Comparison of ENCODE assay signal across 15 cellular contexts in the genomic region with DNA sequence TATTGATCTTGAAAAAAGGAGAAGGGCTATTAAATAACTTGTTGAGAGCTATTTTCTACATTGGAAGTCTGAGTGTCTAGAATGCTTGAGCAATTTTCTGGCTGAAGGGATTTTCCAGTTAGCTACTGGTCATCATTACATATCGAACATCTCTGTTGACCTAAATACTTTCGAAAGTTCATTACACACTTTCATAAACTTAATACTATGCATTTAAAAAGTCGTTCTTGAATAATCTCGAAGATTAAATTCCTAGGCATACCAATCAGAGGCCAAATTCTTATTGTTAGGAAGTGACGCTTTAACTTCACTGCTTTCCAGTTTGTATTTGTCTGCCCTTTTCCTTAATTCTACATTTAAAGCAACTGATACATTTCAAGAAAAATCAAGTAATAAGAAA. TPM values are rescaled to one million over a fixed set of nuclear protein-coding genes. Genes with fewer than 3 reads are reported as not detected.
A peak's percentile ranks its signal among the peaks of the same experiment; 100 is the strongest.
DNase-seq lines count a peak whose midpoint lies in the region; FAIRE-seq and TF ChIP-seq lines count a peak whose summit lies in the region.
"Had no signal": no experiment of that assay in that cellular context is flagged by ENCODE, and none has a peak within 500 bp of the region (broad histone marks: within the 10 kb centered on the region; RNA-seq: fewer than 3 reads in every experiment).

No MANE protein-coding gene starts in this region.

- DNase-seq in GM12892 (ENCODE audit: insufficient read length), result no peak
- DNase-seq in astrocyte (ENCODE audit: low read depth), result no peak
- DNase-seq in spleen, result no peak
- DNase-seq in chondrocyte (ENCODE audit: low spot score), result no peak
- no peak for DNase-seq in C1 segment of cervical spinal cord (lab: John Stamatoyannopoulos, UW)
- no peak for DNase-seq in NCI-H1436 treated with DMSO at 0.1 percent for 48 hours (lab: John Stamatoyannopoulos, UW)
- DNase-seq: 8988T; AML-193; CD4-positive, alpha-beta memory T cell; DMS79; GDM1 had no signal

- no peak overlapping the region for H2AFZ ChIP-seq in astrocyte (ENCODE audit: low read depth, low read length)

- H3K4me1 Mint-ChIP-seq in astrocyte (ENCODE audit: low read depth, unreplicated experiment) (peaks cover 18% of the 10 kb centered on the region), chondrocyte (ENCODE audit: low read depth) (peaks cover 19% of the 10 kb centered on the region)

- no peaks in the 10 kb centered on the region for H3K36me3 ChIP-seq in BLaER1
- no peaks in the 10 kb centered on the region for H3K36me3 ChIP-seq in astrocyte (ENCODE audit: insufficient read depth, low read length)
- no peaks in the 10 kb centered on the region for H3K36me3 ChIP-seq in spleen

- FAIRE-seq in GM12892 (lab: Jason Lieb, UNC) (peak; percentile 17), astrocyte (lab: Jason Lieb, UNC) (peak; percentile 9)
- FAIRE-seq: H54, K562 had no signal

- no peak for TF ChIP-seq POLR2A in GM12892 (IDR thresholded peaks at IDR 0.05; ENCODE audit: low read depth, low read length)
- no peak for TF ChIP-seq POLR2A in spleen (IDR thresholded peaks at IDR 0.05)

- TF ChIP-seq CTCF in astrocyte (IDR thresholded peaks at IDR 0.05; ENCODE audit: insufficient read depth, low read depth, low read length) (no peak), spleen (IDR thresholded peaks at IDR 0.05 in 8 of 11, conservative IDR thresholded peaks at IDR 0.05 in 3 of 11) (no peak), chondrocyte (IDR thresholded peaks at IDR 0.05) (no peak)

- no peaks in the 10 kb centered on the region for H3K9me3 Mint-ChIP-seq in astrocyte (ENCODE audit: unreplicated experiment)
- H3K9me3 Mint-ChIP-seq in chondrocyte (ENCODE audit: low read depth), result peaks cover 5% of the 10 kb centered on the region

- H3K27ac Mint-ChIP-seq in astrocyte (ENCODE audit: unreplicated experiment), result no peak overlapping the region
- H3K27ac Mint-ChIP-seq in chondrocyte (ENCODE audit: unreplicated experiment), result no peak overlapping the region
- H3K27ac Mint-ChIP-seq: CD4-positive, alpha-beta memory T cell had no signal

- H3K9ac ChIP-seq in BLaER1, result no peak overlapping the region
- no peak overlapping the region for H3K9ac ChIP-seq in astrocyte (ENCODE audit: low read length)

- H3K27ac ChIP-seq in BLaER1 (peak overlapping the region; percentile 45; the same call in 1 of the 2 replicates), astrocyte (ENCODE audit: low read depth, low read length) (no peak overlapping the region), spleen (peak overlapping the region in 7 of 8 donors; percentile 23 to 84 (median 75))
- H3K27ac ChIP-seq: C4-2B had no signal

- intact Hi-C loops in spleen (cut with DNase I; ENCODE audit: low total_unique reads), result no loop called here

- H3K27me3 Mint-ChIP-seq in astrocyte (ENCODE audit: low read depth, unreplicated experiment), result no peaks in the 10 kb centered on the region
- H3K27me3 Mint-ChIP-seq in chondrocyte (ENCODE audit: low read depth), result no peaks in the 10 kb centered on the region

- 78 to 89% (median 82%) methylated on average over 5 of the region's 5 CpGs for WGBS in spleen, 5 donors

- H3K4me1 ChIP-seq in BLaER1, result peaks cover 93% of the 10 kb centered on the region
- no peaks in the 10 kb centered on the region for H3K4me1 ChIP-seq in astrocyte (ENCODE audit: insufficient read depth, low read length)
- peaks cover 20 to 97% (median 74%) of the 10 kb centered on the region in 6 donors for H3K4me1 ChIP-seq in spleen

- H3K4me2 ChIP-seq in BLaER1 (peak overlapping the region; percentile 31; the same call in 1 of the 2 replicates), astrocyte (ENCODE audit: low read length) (no peak overlapping the region)

- H3K27me3 ChIP-seq in BLaER1 (no peaks in the 10 kb centered on the region), astrocyte (ENCODE audit: insufficient read depth, low read length) (peaks cover 5% of the 10 kb centered on the region), spleen (replicated peaks in 1 of 7) (no peaks in the 10 kb centered on the region)

- H4K20me1 ChIP-seq in BLaER1 (no peaks in the 10 kb centered on the region), astrocyte (ENCODE audit: insufficient read depth, low read length) (no peaks in the 10 kb centered on the region)

- no peaks in the 10 kb centered on the region for H3K36me3 Mint-ChIP-seq in astrocyte (ENCODE audit: low read depth, unreplicated experiment)
- no peaks in the 10 kb centered on the region for H3K36me3 Mint-ChIP-seq in chondrocyte (ENCODE audit: low read depth)
- H3K36me3 Mint-ChIP-seq: CD4-positive, alpha-beta memory T cell had no signal

- H3K4me3 Mint-ChIP-seq in astrocyte (ENCODE audit: unreplicated experiment) (no peak overlapping the region), chondrocyte (ENCODE audit: unreplicated experiment) (no peak overlapping the region)

- peaks cover 7% of the 10 kb centered on the region; the same call in 1 of the 2 replicates for H3K9me3 ChIP-seq in BLaER1
- H3K9me3 ChIP-seq in astrocyte (ENCODE audit: insufficient read depth, low read depth, low read length), result no peaks in the 10 kb centered on the region
- peaks cover 0 to 10% (median 0%) of the 10 kb centered on the region in 8 donors for H3K9me3 ChIP-seq in spleen

- H3K4me3 ChIP-seq in BLaER1 (no peak overlapping the region), astrocyte (ENCODE audit: insufficient read depth, low read depth, low read length) (no peak overlapping the region), spleen (no peak overlapping the region)
- H3K4me3 ChIP-seq: K562 had no signal

- H3K79me2 ChIP-seq in astrocyte (ENCODE audit: insufficient read depth, low read length), result no peaks in the 10 kb centered on the region

RNA-seq across cellular contexts. Expression of gene ETS1, which starts 13.7 kb away (rescaled TPM):
- polyA plus RNA-seq in GM12892 (2012; ENCODE audit: missing spikeins), result 71.8 TPM
- total RNA-seq in astrocyte, result 87.7 and 107 TPM in 2 replicates
- total RNA-seq in spleen, result 100 to 1,000 TPM; 328 to 455 (median 371) TPM
- 10 to 100 TPM; 58.1 to 95.2 (median 90.3) TPM for polyA plus RNA-seq in spleen
- total RNA-seq in chondrocyte, result 31.6 to 115 TPM (median 115 TPM) in 3 replicates
